10 cellular contexts compared by ENCODE assay signal in genomic region chr12:98939350-98939749, GRCh38.
A peak's percentile ranks its signal among the peaks of the same experiment; 100 is the strongest.
DNase-seq lines count a peak whose midpoint lies in the region; ATAC-seq and TF ChIP-seq lines count a peak whose summit lies in the region.
"Had no signal": no experiment of that assay in that cellular context is flagged by ENCODE, and none has a peak within 500 bp of the region (broad histone marks: within the 10 kb centered on the region; RNA-seq: fewer than 3 reads in every experiment).

No MANE protein-coding gene starts in this region.

- H3K36me3 ChIP-seq in left ventricle myocardium inferior (no peaks in the 10 kb centered on the region), upper lobe of right lung (no peaks in the 10 kb centered on the region), mucosa of descending colon (ENCODE audit: low read depth) (no peaks in the 10 kb centered on the region)

- H3K27ac ChIP-seq in left ventricle myocardium inferior (replicated peaks) (no peak overlapping the region), upper lobe of right lung (no peak overlapping the region)

- ATAC-seq in upper lobe of right lung = peak; percentile 37
- no peak for ATAC-seq in HG03097 (IDR thresholded peaks at IDR 0.05; ENCODE audit: low FRiP score, unreplicated experiment)
- no peak for ATAC-seq in effector memory CD8-positive, alpha-beta T cell (replicated peaks)
- ATAC-seq in mucosa of descending colon = no peak

- peak; percentile 33 for TF ChIP-seq CTCF in left ventricle myocardium inferior (IDR thresholded peaks at IDR 0.05; ENCODE audit: borderline replicate concordance)
- TF ChIP-seq CTCF in upper lobe of right lung (IDR thresholded peaks at IDR 0.05) = no peak
- no peak for TF ChIP-seq CTCF in mucosa of descending colon (IDR thresholded peaks at IDR 0.05)

- H3K9me3 Mint-ChIP-seq in effector memory CD8-positive, alpha-beta T cell = no peaks in the 10 kb centered on the region

- intact Hi-C loops in left ventricle myocardium inferior (cut with micrococcal nuclease) (no loop called here), cardiac septum (cut with DNase I) (loop anchor here (10.0 kb wide), 1 partner anchor 225 kb away; no protein-coding TSS in a partner anchor), upper lobe of right lung (cut with DNase I) (no loop called here), mucosa of descending colon (cut with DNase I, micrococcal nuclease) (no loop called here)

- H3K27me3 ChIP-seq in left ventricle myocardium inferior (ENCODE audit: low read depth) = peaks cover 14% of the 10 kb centered on the region
- no peaks in the 10 kb centered on the region for H3K27me3 ChIP-seq in upper lobe of right lung

- no peak overlapping the region for H3K4me3 Mint-ChIP-seq in effector memory CD8-positive, alpha-beta T cell
- H3K4me3 Mint-ChIP-seq: central memory CD8-positive, alpha-beta T cell had no signal

- H3K4me3 ChIP-seq in left ventricle myocardium inferior = no peak overlapping the region
- no peak overlapping the region for H3K4me3 ChIP-seq in upper lobe of right lung
- H3K4me3 ChIP-seq in mucosa of descending colon = no peak overlapping the region

- H3K27me3 Mint-ChIP-seq in effector memory CD8-positive, alpha-beta T cell = peaks cover 9 to 22% of the 10 kb centered on the region in 2 donors

- H3K4me1 ChIP-seq in left ventricle myocardium inferior (no peaks in the 10 kb centered on the region), upper lobe of right lung (no peaks in the 10 kb centered on the region), mucosa of descending colon (ENCODE audit: low read depth) (no peaks in the 10 kb centered on the region)

- H3K9me3 ChIP-seq in left ventricle myocardium inferior (replicated peaks) (peaks cover 16% of the 10 kb centered on the region), upper lobe of right lung (no peaks in the 10 kb centered on the region), mucosa of descending colon (no peaks in the 10 kb centered on the region)

- DNase-seq in left ventricle myocardium inferior (no peak), cardiac septum (ENCODE audit: low spot score) (no peak), SK-MEL-5 (ENCODE audit: low read depth, low spot score) (peak; percentile 74), globus pallidus (ENCODE audit: low spot score) (peak; percentile 70), upper lobe of right lung (no peak), mucosa of descending colon (no peak)
- DNase-seq in effector memory CD8-positive, alpha-beta T cell = no peak
- DNase-seq: NCI-H774 had no signal

- no peaks in the 10 kb centered on the region for H3K4me1 Mint-ChIP-seq in effector memory CD8-positive, alpha-beta T cell (ENCODE audit: low read depth in 2 of 2)
- H3K4me1 Mint-ChIP-seq: central memory CD8-positive, alpha-beta T cell had no signal

- in situ Hi-C loops in SK-MEL-5 (cut with HindIII; ENCODE audit: low pct_unique_long_range_greater_than_20kb, low sequenced_read_pairs) = loop anchor here (25.0 kb wide), 1 partner anchor 202 kb away; no protein-coding TSS in a partner anchor

- H3K36me3 Mint-ChIP-seq in effector memory CD8-positive, alpha-beta T cell (ENCODE audit: insufficient read depth) = no peaks in the 10 kb centered on the region

- H3K27ac Mint-ChIP-seq in effector memory CD8-positive, alpha-beta T cell = no peak overlapping the region

Comparison
In these comparisons a context has a peak if more than half of its experiments do, and no peak if none do; other contexts are left out.
1. DNase-seq: peak in SK-MEL-5 (single experiment) and globus pallidus (single experiment); none in left ventricle myocardium inferior (single experiment), cardiac septum (single experiment), upper lobe of right lung (single experiment), effector memory CD8-positive, alpha-beta T cell (0 of 3) and mucosa of descending colon (0 of 3).